19 cellular contexts compared by ENCODE assay signal in the genomic region with DNA sequence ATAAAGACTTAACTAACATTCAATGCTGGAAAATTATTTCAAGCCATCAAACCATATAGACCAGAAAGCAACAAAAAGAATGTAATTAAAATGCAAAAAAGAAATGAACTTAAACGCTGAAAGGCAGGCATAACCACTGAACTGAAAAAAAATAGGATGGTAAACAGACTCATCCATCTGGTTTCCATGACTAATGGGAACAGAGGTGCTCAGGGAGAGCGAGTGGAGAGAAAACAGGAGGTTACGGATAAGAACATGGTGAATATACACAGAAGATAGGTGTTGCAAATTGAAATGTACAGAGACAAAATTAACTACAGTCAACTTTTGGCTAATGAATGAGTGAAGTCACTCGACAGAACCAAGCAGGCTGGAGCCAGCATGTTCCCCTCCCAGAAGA. TPM values are rescaled to one million over a fixed set of nuclear protein-coding genes. Genes with fewer than 3 reads are reported as not detected.
DNase-seq lines count a peak whose midpoint lies in the region; ATAC-seq and TF ChIP-seq lines count a peak whose summit lies in the region.
"Had no signal": no experiment of that assay in that cellular context is flagged by ENCODE, and none has a peak within 500 bp of the region (broad histone marks: within the 10 kb centered on the region; RNA-seq: fewer than 3 reads in every experiment).

No MANE protein-coding gene starts in this region.

- peaks cover 81% of the 10 kb centered on the region for H4K20me1 ChIP-seq in neural progenitor cell (ENCODE audit: low read depth)

- POLR2A ChIA-PET in GM10248 (lab: Yijun Ruan, JAX) = no interaction called here

- no peak for TF ChIP-seq POLR2A in vagina (IDR thresholded peaks at IDR 0.05)
- TF ChIP-seq POLR2A in upper lobe of left lung (IDR thresholded peaks at IDR 0.05) = no peak

- TF ChIP-seq CTCF in neural progenitor cell (IDR thresholded peaks at IDR 0.05) = no peak
- TF ChIP-seq CTCF in GM10248 (IDR thresholded peaks at IDR 0.05; ENCODE audit: control extremely low read depth, extremely low read depth, low read depth, missing control alignments) = no peak
- TF ChIP-seq CTCF in vagina (IDR thresholded peaks at IDR 0.05) = no peak
- no peak for TF ChIP-seq CTCF in upper lobe of left lung (IDR thresholded peaks at IDR 0.05)

- H3K4me1 ChIP-seq in neural progenitor cell (peaks cover 39% of the 10 kb centered on the region), vagina (peaks cover 13% of the 10 kb centered on the region), upper lobe of left lung (peaks cover 3 to 11% (median 7%) of the 10 kb centered on the region in 4 donors)
- H3K4me1 ChIP-seq: breast epithelium had no signal

- no peak for TF ChIP-seq EP300 in upper lobe of left lung (IDR thresholded peaks at IDR 0.05)

- peak overlapping the region; percentile 46 for H3K4me2 ChIP-seq in neural progenitor cell
- H3K4me2 ChIP-seq: hepatocyte had no signal

- H3K36me3 Mint-ChIP-seq in effector memory CD8-positive, alpha-beta T cell (ENCODE audit: insufficient read depth) = peaks cover 4% of the 10 kb centered on the region
- peaks cover 23% of the 10 kb centered on the region for H3K36me3 Mint-ChIP-seq in neural progenitor cell
- H3K36me3 Mint-ChIP-seq: activated naive CD4-positive, alpha-beta T cell treated with anti-CD3 and anti-CD28 coated beads, Interleukin-2, amount 50 U/mL, for 72 hours had no signal

- intact Hi-C loops in vagina (cut with DNase I) = no loop called here

- no peak overlapping the region for H3K4me3 ChIP-seq in neural progenitor cell
- H3K4me3 ChIP-seq in vagina = no peak overlapping the region
- no peak overlapping the region for H3K4me3 ChIP-seq in upper lobe of left lung
- H3K4me3 ChIP-seq: breast epithelium, hepatocyte, thoracic aorta had no signal

- H3K79me2 ChIP-seq in neural progenitor cell (ENCODE audit: low read depth) = peaks cover 100% of the 10 kb centered on the region

- peak overlapping the region; percentile 15 to 45 for H3K4me3 Mint-ChIP-seq in effector memory CD8-positive, alpha-beta T cell
- H3K4me3 Mint-ChIP-seq in neural progenitor cell = no peak overlapping the region
- H3K4me3 Mint-ChIP-seq: activated CD4-positive, alpha-beta memory T cell treated with anti-CD3 and anti-CD28 coated beads for 36 hours; stimulated activated memory B cell treated with anti-CD40 and anti-IgM and Interleukin-4, amounts not matched to agents 10 μg/mL and 1 μg/mL and 100 μg/mL, for 72 hours; T-helper 1 cell treated with Interleukin-12 subunit alpha and Interleukin-12 subunit beta and Interleukin-4 antibody, amounts not matched to agents 30 μg/mL and 1 μg/mL, for 36 hours had no signal

- DNase-seq in GM04504 (ENCODE audit: low read depth) (peak; percentile 9), LHCN-M2 (ENCODE audit: low read depth) (peak; percentile 20), neural progenitor cell (ENCODE audit: low spot score) (no peak), OCI-M1 (lab: John Stamatoyannopoulos, UW) (no peak), GM10248 (ENCODE audit: extremely low spot score) (no peak), vagina (ENCODE audit: extremely low spot score in 2 of 2) (no peak), upper lobe of left lung (no peak)
- no peak for DNase-seq in effector memory CD8-positive, alpha-beta T cell
- DNase-seq: activated CD4-positive, alpha-beta memory T cell treated with anti-CD3 and anti-CD28 coated beads for 36 hours; activated T-cell treated with anti-CD3 and anti-CD28 coated beads, Interleukin-2, amount 50 U/mL, for 48 hours; KBM-7; NCI-H2107; NCI-H526 had no signal

- H3K4me1 Mint-ChIP-seq in effector memory CD8-positive, alpha-beta T cell (ENCODE audit: low read depth in 2 of 2) = peaks cover 32 to 58% of the 10 kb centered on the region in 2 donors
- H3K4me1 Mint-ChIP-seq in neural progenitor cell = peaks cover 11% of the 10 kb centered on the region

- H3K27ac Mint-ChIP-seq in effector memory CD8-positive, alpha-beta T cell = peak overlapping the region; percentile 9 to 66
- no peak overlapping the region for H3K27ac Mint-ChIP-seq in neural progenitor cell
- H3K27ac Mint-ChIP-seq: activated CD4-positive, alpha-beta memory T cell treated with anti-CD3 and anti-CD28 coated beads for 36 hours; stimulated activated memory B cell treated with anti-CD40 and anti-IgM and Interleukin-4, amounts not matched to agents 10 μg/mL and 1 μg/mL and 100 μg/mL, for 72 hours; T-helper 1 cell treated with Interleukin-12 subunit alpha and Interleukin-12 subunit beta and Interleukin-4 antibody, amounts not matched to agents 30 μg/mL and 1 μg/mL, for 36 hours had no signal

- no peaks in the 10 kb centered on the region for H3K9me3 ChIP-seq in neural progenitor cell (ENCODE audit: low read depth)
- H3K9me3 ChIP-seq in vagina = no peaks in the 10 kb centered on the region
- H3K9me3 ChIP-seq in upper lobe of left lung = no peaks in the 10 kb centered on the region
- H3K9me3 ChIP-seq: breast epithelium, thoracic aorta had no signal

- H3K27me3 ChIP-seq in neural progenitor cell (no peaks in the 10 kb centered on the region), vagina (no peaks in the 10 kb centered on the region), upper lobe of left lung (no peaks in the 10 kb centered on the region)
- H3K27me3 ChIP-seq: breast epithelium, hepatocyte had no signal

- H3F3A ChIP-seq in neural progenitor cell (ENCODE audit: low read depth) = peaks cover 8% of the 10 kb centered on the region

- H2AFZ ChIP-seq in neural progenitor cell (replicated peaks) = no peak overlapping the region
- H2AFZ ChIP-seq: hepatocyte had no signal

- 87% methylated on average over 4 of the region's 4 CpGs for WGBS in upper lobe of left lung, 2 donors

- H3K27ac ChIP-seq in neural progenitor cell = peak overlapping the region; percentile 72
- H3K27ac ChIP-seq in vagina = no peak overlapping the region
- no peak overlapping the region for H3K27ac ChIP-seq in upper lobe of left lung
- H3K27ac ChIP-seq: breast epithelium, hepatocyte, thoracic aorta had no signal

- no peaks in the 10 kb centered on the region for H3K36me3 ChIP-seq in neural progenitor cell
- H3K36me3 ChIP-seq in vagina = no peaks in the 10 kb centered on the region
- H3K36me3 ChIP-seq in upper lobe of left lung = no peaks in the 10 kb centered on the region
- H3K36me3 ChIP-seq: breast epithelium, thoracic aorta had no signal

- CTCF ChIA-PET in GM10248 (lab: Yijun Ruan, JAX) = interaction anchor here (0.8 to 1.4 kb wide), 3 partner anchors 10 to 113 kb away, joined by 3 to 4 read pairs (median 3); no protein-coding TSS in a partner anchor

- ATAC-seq in effector memory CD8-positive, alpha-beta T cell (replicated peaks) = no peak
- ATAC-seq in upper lobe of left lung (ENCODE audit: low FRiP score in 2 of 2) = no peak
- ATAC-seq: activated naive CD4-positive, alpha-beta T cell treated with anti-CD3 and anti-CD28 coated beads, Interleukin-2, amount 50 U/mL, for 72 hours; stimulated activated memory B cell treated with anti-CD40 and anti-IgM and Interleukin-4, amounts not matched to agents 10 μg/mL and 1 μg/mL and 100 μg/mL, for 72 hours had no signal

- no peaks in the 10 kb centered on the region for H3K27me3 Mint-ChIP-seq in effector memory CD8-positive, alpha-beta T cell
- H3K27me3 Mint-ChIP-seq in neural progenitor cell (ENCODE audit: insufficient read depth, low read depth) = no peaks in the 10 kb centered on the region
- H3K27me3 Mint-ChIP-seq: activated CD4-positive, alpha-beta memory T cell treated with anti-CD3 and anti-CD28 coated beads for 36 hours; stimulated activated memory B cell treated with anti-CD40 and anti-IgM and Interleukin-4, amounts not matched to agents 10 μg/mL and 1 μg/mL and 100 μg/mL, for 72 hours had no signal

- H3K9me3 Mint-ChIP-seq in effector memory CD8-positive, alpha-beta T cell = no peaks in the 10 kb centered on the region
- peaks cover 3% of the 10 kb centered on the region for H3K9me3 Mint-ChIP-seq in neural progenitor cell
- H3K9me3 Mint-ChIP-seq: activated CD4-positive, alpha-beta memory T cell treated with anti-CD3 and anti-CD28 coated beads for 36 hours; activated naive CD4-positive, alpha-beta T cell treated with anti-CD3 and anti-CD28 coated beads, Interleukin-2, amount 50 U/mL, for 72 hours; stimulated activated memory B cell treated with anti-CD40 and anti-IgM and Interleukin-4, amounts not matched to agents 10 μg/mL and 1 μg/mL and 100 μg/mL, for 72 hours; T-helper 1 cell treated with Interleukin-12 subunit alpha and Interleukin-12 subunit beta and Interleukin-4 antibody, amounts not matched to agents 30 μg/mL and 1 μg/mL, for 36 hours had no signal

- no peak overlapping the region for H3K9ac ChIP-seq in neural progenitor cell

RNA-seq across cellular contexts. Expression of a gene that starts 43.5 kb away (rescaled TPM):
- 10.3 and 13.5 TPM in 2 replicates for total RNA-seq in LHCN-M2 (2014; rRNA removed)
- polyA plus RNA-seq in LHCN-M2 (2012) = 9.7 TPM
- 49.8 and 63.8 TPM in 2 replicates for total RNA-seq in neural progenitor cell (ENCODE audit: low replicate concordance)
- 22.8 TPM for total RNA-seq in vagina
- 10 to 100 TPM; 17.4 to 41.9 (median 34.3) TPM for total RNA-seq in upper lobe of left lung

Comparison
In these comparisons a context has a peak if more than half of its experiments do, and no peak if none do; other contexts are left out.
1. DNase-seq: peak in GM04504 (single experiment) and LHCN-M2 (single experiment); none in effector memory CD8-positive, alpha-beta T cell (0 of 3), neural progenitor cell (single experiment), OCI-M1 (single experiment), GM10248 (single experiment), vagina (0 of 2) and upper lobe of left lung (0 of 2).